In the genomic region with DNA sequence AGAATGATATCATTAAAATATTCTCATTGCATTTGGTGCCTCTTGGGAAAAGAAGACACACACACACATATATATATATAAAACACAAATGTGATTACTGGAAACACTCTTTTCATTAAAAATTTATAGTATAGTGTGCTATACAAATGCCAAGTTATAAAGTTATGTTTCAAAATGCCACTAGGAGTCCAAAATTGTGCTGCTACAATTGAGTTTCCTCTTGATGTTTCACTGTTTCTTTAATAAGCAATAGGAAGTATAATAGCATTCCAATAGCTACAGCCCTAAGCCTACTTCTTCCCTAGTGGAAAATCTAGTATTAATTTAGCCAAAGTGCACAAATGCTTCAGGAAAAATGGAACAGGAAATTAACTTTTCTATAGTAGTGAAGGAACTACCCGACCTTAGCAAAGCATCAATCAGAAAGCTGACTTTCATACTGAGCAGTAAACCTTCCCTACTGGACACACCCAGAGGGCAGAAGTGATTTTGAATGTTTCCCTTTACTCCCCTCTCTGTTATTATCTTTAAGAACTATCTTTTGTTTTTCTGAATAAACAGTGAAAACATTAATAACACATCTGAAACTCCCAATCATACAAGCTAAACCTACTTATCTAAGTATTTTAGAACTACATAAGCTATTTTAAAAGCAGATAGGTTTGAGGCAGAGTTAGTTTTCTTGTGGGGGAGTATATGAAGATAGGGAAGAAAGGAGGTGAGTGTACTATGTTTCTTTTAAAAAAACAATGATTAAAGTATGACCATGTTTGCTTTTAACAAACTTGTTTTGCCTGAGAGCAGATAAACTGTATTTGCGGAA, we compare ENCODE assay signal across 1 cellular context.
TF ChIP-seq lines count a peak whose summit lies in the region.

No MANE protein-coding gene starts in this region.

TF ChIP-seq in endothelial cell of umbilical vein, 7 proteins besides CTCF, POLR2A, EP300 and RAD21:
- TF ChIP-seq JUN (IDR thresholded peaks at IDR 0.05; ENCODE audit: borderline replicate concordance, insufficient read depth, insufficient read length, low read depth) (no peak), FOS (IDR thresholded peaks at IDR 0.05; ENCODE audit: borderline replicate concordance, insufficient read depth, low read length) (no peak), MYC (IDR thresholded peaks at IDR 0.05; ENCODE audit: low read depth, low read length) (no peak), EZH2 (IDR thresholded peaks at IDR 0.05; ENCODE audit: borderline replicate concordance, low read depth, low read length, severe bottlenecking) (no peak), GATA2 (IDR thresholded peaks at IDR 0.05; ENCODE audit: insufficient read depth, insufficient read length, low read depth, low read length) (no peak), POLR2AphosphoS5 (IDR thresholded peaks at IDR 0.05; ENCODE audit: insufficient read depth, low read depth, low read length) (no peak)
- TF ChIP-seq, protein P1, sequence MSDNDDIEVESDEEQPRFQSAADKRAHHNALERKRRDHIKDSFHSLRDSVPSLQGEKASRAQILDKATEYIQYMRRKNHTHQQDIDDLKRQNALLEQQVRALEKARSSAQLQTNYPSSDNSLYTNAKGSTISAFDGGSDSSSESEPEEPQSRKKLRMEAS (IDR thresholded peaks at IDR 0.05; ENCODE audit: insufficient read depth, insufficient read length) = no peak
TF ChIP-seq in endothelial cell of umbilical vein: peak in this region for 0.
